ENCODE assay signal across 8 cellular contexts in the genomic region with DNA sequence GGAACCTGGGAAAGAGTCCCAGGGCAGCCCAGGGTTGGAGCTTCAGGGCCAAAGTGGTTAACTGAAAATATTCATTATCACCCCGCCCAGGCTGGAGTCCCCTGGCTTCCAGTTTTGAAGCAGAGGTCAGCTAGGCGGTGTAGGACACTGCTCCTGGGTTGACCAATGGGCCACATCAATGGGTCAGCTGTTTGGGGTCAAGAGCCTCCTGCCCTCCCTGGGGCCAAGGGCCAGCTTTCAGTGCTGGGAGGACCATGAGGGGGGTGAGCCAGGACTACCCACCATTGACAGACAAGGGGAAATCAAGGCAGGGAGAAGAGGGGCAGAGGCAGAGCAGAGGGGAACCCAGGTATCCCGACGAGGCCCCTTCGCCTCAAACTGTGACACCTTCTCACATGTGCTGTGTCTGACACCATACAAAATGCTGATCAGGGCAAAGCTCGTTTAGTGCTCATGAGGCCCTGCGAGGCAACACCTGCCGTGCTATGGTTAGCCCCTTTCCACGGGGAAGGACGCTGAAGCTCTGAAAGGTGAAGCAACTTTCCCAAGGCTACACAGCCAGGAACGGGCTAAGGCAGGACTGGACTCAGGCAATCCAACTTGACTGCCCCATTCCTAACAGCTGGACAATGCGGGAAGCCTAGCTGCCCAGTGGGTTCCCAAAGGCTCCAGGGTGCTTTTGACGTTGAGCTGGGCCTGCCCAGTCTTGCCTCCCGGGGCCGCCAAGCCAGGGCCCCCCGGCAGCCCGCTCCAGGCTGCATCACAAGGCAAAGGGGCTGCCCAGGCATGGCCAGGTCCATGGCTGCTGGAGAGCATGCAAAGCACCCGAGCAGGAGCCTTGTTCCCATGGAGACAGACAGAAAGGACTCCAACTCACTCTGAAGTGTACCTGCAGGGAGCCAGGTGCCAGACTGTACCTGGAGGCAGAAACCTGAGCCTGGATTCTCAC. TPM values are rescaled to one million over a fixed set of nuclear protein-coding genes. Genes with fewer than 3 reads are reported as not detected.
A peak's percentile ranks its signal among the peaks of the same experiment; 100 is the strongest.
DNase-seq lines count a peak whose midpoint lies in the region; ATAC-seq and TF ChIP-seq lines count a peak whose summit lies in the region.

No MANE protein-coding gene starts in this region.

- peak overlapping the region; percentile 46 for H3K27ac Mint-ChIP-seq in activated naive CD8-positive, alpha-beta T cell

- H2AK5ac ChIP-seq in mesenchymal stem cell (ENCODE audit: low read length, severe bottlenecking) = peak overlapping the region; percentile 1

- peak overlapping the region; percentile 22 to 64 for H3K18ac ChIP-seq in mesenchymal stem cell (ENCODE audit: low read depth in 1 of 2, low read length in 2 of 2)

- peak overlapping the region; percentile 87 for H3K9ac ChIP-seq in mesenchymal stem cell (ENCODE audit: low read length)

- H2BK5ac ChIP-seq in mesenchymal stem cell (ENCODE audit: low read depth, low read length, poor library complexity, severe bottlenecking) = peak overlapping the region; percentile 11

- H3K36me3 Mint-ChIP-seq in activated naive CD8-positive, alpha-beta T cell = no peaks in the 10 kb centered on the region

- H3K36me3 ChIP-seq in ACC112 (ENCODE audit: insufficient read depth, low read length) = no peaks in the 10 kb centered on the region
- peaks cover 0 to 5% of the 10 kb centered on the region in 2 experiments for H3K36me3 ChIP-seq in mesenchymal stem cell (ENCODE audit: control insufficient read depth in 1 of 2, insufficient read depth in 2 of 2, low read depth in 1 of 2, low read length in 2 of 2)

- peak overlapping the region in 1 of 2 experiments; percentile 58 for H3K14ac ChIP-seq in mesenchymal stem cell (ENCODE audit: low read length in 2 of 2)

- DNase-seq in HFF-Myc (ENCODE audit: extremely low read depth, low read depth) (no peak), mesenchymal stem cell (no peak), HPDE6-E6E7 (ENCODE audit: extremely low spot score) (no peak), OCI-M2 (lab: John Stamatoyannopoulos, UW; ENCODE audit: unreplicated experiment) (no peak), GM13977 (ENCODE audit: low spot score) (no peak)

- 88% methylated on average over 18 of the region's 18 CpGs for WGBS in mesenchymal stem cell

- H4K8ac ChIP-seq in mesenchymal stem cell (ENCODE audit: low read length) = peak overlapping the region; percentile 32

- in situ Hi-C loops in GM13977 (cut with MboI; ENCODE audit: low pct_unique_long_range_greater_than_20kb, low sequenced_read_pairs, unreplicated experiment) = loop anchor here (25.0 kb wide), 1 partner anchor 1552 kb away; no protein-coding TSS in a partner anchor

- H4K91ac ChIP-seq in mesenchymal stem cell (ENCODE audit: low read length) = peak overlapping the region; percentile 52

- peak overlapping the region; percentile 65 to 93 for H2BK12ac ChIP-seq in mesenchymal stem cell (ENCODE audit: low read length in 2 of 2)

- peak overlapping the region; percentile 88 for H3K4me3 Mint-ChIP-seq in activated naive CD8-positive, alpha-beta T cell

- peak overlapping the region; percentile 44 for H2BK15ac ChIP-seq in mesenchymal stem cell (ENCODE audit: low read depth, poor library complexity, severe bottlenecking)

- H3K27me3 Mint-ChIP-seq in activated naive CD8-positive, alpha-beta T cell = no peaks in the 10 kb centered on the region

- H3K4me3 ChIP-seq in ACC112 (ENCODE audit: low read depth, low read length) (peak overlapping the region; percentile 77), HFF-Myc (replicated peaks; ENCODE audit: low read depth, low read length) (peak overlapping the region; percentile 53), mesenchymal stem cell (ENCODE audit: insufficient read depth in 1 of 2, low read depth in 1 of 2, low read length in 2 of 2) (peak overlapping the region in 1 of 2 experiments; percentile 85)

- TF ChIP-seq CTCF in HFF-Myc (IDR thresholded peaks at IDR 0.05; ENCODE audit: low read depth, low read length, missing control alignments) (no peak), GM13977 (IDR thresholded peaks at IDR 0.05; ENCODE audit: extremely low read depth, insufficient read depth, missing control alignments) (no peak)

- no peak overlapping the region for H2AFZ ChIP-seq in ACC112 (ENCODE audit: low read length, unreplicated experiment)
- H2AFZ ChIP-seq in mesenchymal stem cell (ENCODE audit: low read depth, low read length) = no peak overlapping the region

- no peak overlapping the region for H3K23ac ChIP-seq in mesenchymal stem cell (ENCODE audit: low read length in 2 of 2)

- no peaks in the 10 kb centered on the region for H3K9me3 Mint-ChIP-seq in activated naive CD8-positive, alpha-beta T cell (ENCODE audit: low read depth)

- H3K4me2 ChIP-seq in mesenchymal stem cell (ENCODE audit: low read length, poor library complexity, severe bottlenecking) = no peak overlapping the region

- H3K4ac ChIP-seq in mesenchymal stem cell (ENCODE audit: low read depth in 1 of 2, low read length in 2 of 2) = peak overlapping the region; percentile 32 to 58

- H2BK120ac ChIP-seq in mesenchymal stem cell (ENCODE audit: low read depth, low read length) = peak overlapping the region; percentile 42

- no peak for ATAC-seq in HG03135 (IDR thresholded peaks at IDR 0.05; ENCODE audit: unreplicated experiment)

- H3K9me3 ChIP-seq in mesenchymal stem cell (ENCODE audit: control insufficient read depth, low read length) = no peaks in the 10 kb centered on the region

- H3K27ac ChIP-seq in ACC112 (ENCODE audit: low read depth, low read length) (no peak overlapping the region), mesenchymal stem cell (ENCODE audit: low read length, poor library complexity, severe bottlenecking) (peak overlapping the region; percentile 12)

- H3K79me1 ChIP-seq in mesenchymal stem cell (replicated peaks; ENCODE audit: low read length, poor library complexity, severe bottlenecking) = peaks cover 2% of the 10 kb centered on the region

- H3K4me1 ChIP-seq in ACC112 (ENCODE audit: control insufficient read depth, insufficient read depth, low read length, unreplicated experiment) (peaks cover 46% of the 10 kb centered on the region), mesenchymal stem cell (ENCODE audit: control insufficient read depth, insufficient read depth, low read depth, low read length) (peaks cover 25% of the 10 kb centered on the region)

- H3K27me3 ChIP-seq in ACC112 (ENCODE audit: insufficient read depth, low read length) (no peaks in the 10 kb centered on the region), mesenchymal stem cell (ENCODE audit: control insufficient read depth in 1 of 2, insufficient read depth in 1 of 2, low read length in 2 of 2) (no peaks in the 10 kb centered on the region)

- H3K79me2 ChIP-seq in ACC112 (ENCODE audit: control insufficient read depth, insufficient read depth, low read length, unreplicated experiment) = peaks cover 29% of the 10 kb centered on the region

- H3K4me1 Mint-ChIP-seq in activated naive CD8-positive, alpha-beta T cell (ENCODE audit: low read depth) = peaks cover 65% of the 10 kb centered on the region

RNA-seq across cellular contexts. Expression of gene SYNE3, which starts 2.0 kb away (rescaled TPM):
- polyA plus RNA-seq in mesenchymal stem cell (2013, experiment 1 of 2) = 4.1 TPM
- 3.9 TPM for polyA plus RNA-seq in mesenchymal stem cell (2013, experiment 2 of 2)

RNA-seq across cellular contexts. Expression of gene GLRX5, which starts 20.4 kb away (rescaled TPM):
- 52.4 TPM for polyA plus RNA-seq in mesenchymal stem cell (2013, experiment 1 of 2)
- 54.4 TPM for polyA plus RNA-seq in mesenchymal stem cell (2013, experiment 2 of 2)
